8 cellular contexts compared by ENCODE assay signal in the genomic region with DNA sequence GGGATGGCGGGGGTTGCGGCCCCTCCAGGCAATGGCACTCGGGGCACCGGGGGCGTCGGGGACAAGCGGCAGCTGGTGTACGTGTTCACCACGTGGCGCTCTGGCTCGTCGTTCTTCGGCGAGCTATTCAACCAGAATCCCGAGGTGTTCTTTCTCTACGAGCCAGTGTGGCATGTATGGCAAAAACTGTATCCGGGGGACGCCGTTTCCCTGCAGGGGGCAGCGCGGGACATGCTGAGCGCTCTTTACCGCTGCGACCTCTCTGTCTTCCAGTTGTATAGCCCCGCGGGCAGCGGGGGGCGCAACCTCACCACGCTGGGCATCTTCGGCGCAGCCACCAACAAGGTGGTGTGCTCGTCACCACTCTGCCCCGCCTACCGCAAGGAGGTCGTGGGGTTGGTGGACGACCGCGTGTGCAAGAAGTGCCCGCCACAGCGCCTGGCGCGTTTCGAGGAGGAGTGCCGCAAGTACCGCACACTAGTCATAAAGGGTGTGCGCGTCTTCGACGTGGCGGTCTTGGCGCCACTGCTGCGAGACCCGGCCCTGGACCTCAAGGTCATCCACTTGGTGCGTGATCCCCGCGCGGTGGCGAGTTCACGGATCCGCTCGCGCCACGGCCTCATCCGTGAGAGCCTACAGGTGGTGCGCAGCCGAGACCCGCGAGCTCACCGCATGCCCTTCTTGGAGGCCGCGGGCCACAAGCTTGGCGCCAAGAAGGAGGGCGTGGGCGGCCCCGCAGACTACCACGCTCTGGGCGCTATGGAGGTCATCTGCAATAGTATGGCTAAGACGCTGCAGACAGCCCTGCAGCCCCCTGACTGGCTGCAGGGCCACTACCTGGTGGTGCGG. TPM values are rescaled to one million over a fixed set of nuclear protein-coding genes. Genes with fewer than 3 reads are reported as not detected.
A peak's percentile ranks its signal among the peaks of the same experiment; 100 is the strongest.
DNase-seq lines count a peak whose midpoint lies in the region; ATAC-seq and TF ChIP-seq lines count a peak whose summit lies in the region.

No MANE protein-coding gene starts in this region.

- peak overlapping the region; percentile 43 for H3K9ac ChIP-seq in mesendoderm (ENCODE audit: low read length)

- H3K4me2 ChIP-seq in mesendoderm (ENCODE audit: low read length), result peak overlapping the region; percentile 56

- H3K27me3 ChIP-seq in dorsolateral prefrontal cortex (peaks cover 0 to 3% (median 0%) of the 10 kb centered on the region in 45 donors), mesendoderm (ENCODE audit: insufficient read depth, low read length, poor library complexity) (no peaks in the 10 kb centered on the region)

- peaks cover 5% of the 10 kb centered on the region for H3K79me1 ChIP-seq in mesendoderm (ENCODE audit: low read length)

- H2BK15ac ChIP-seq in mesendoderm (replicated peaks; ENCODE audit: low read depth), result no peak overlapping the region

- H3K27ac ChIP-seq in dorsolateral prefrontal cortex (peak overlapping the region in 8 of 59 donors; percentile 33 to 85 (median 76)), mesendoderm (ENCODE audit: low read depth, low read length) (no peak overlapping the region)

- no peak overlapping the region for H3K23ac ChIP-seq in mesendoderm (ENCODE audit: low read length)

- no peak overlapping the region for H4K8ac ChIP-seq in mesendoderm (ENCODE audit: low read depth, low read length)

- H3K4me1 Mint-ChIP-seq in activated CD4-positive, alpha-beta T cell treated with anti-CD3 and anti-CD28 coated beads, Interleukin-2, amount 10 ng/mL, durations not matched to agents 24 days and 14 days, result peaks cover 30% of the 10 kb centered on the region

- H3K4me3 Mint-ChIP-seq in activated CD4-positive, alpha-beta T cell treated with anti-CD3 and anti-CD28 coated beads, Interleukin-2, amount 10 ng/mL, durations not matched to agents 24 days and 14 days, result peak overlapping the region; percentile 64

- H3K4me3 ChIP-seq in dorsolateral prefrontal cortex (peak overlapping the region; percentile 56 to 95 (median 83)), mesendoderm (ENCODE audit: low read length) (peak overlapping the region; percentile 64)

- peak overlapping the region; percentile 44 for H3K18ac ChIP-seq in mesendoderm (ENCODE audit: low read length)

- no peak overlapping the region for H3K4ac ChIP-seq in mesendoderm (ENCODE audit: low read depth, low read length)

- no peak overlapping the region for H3K27ac Mint-ChIP-seq in activated CD4-positive, alpha-beta T cell treated with anti-CD3 and anti-CD28 coated beads, Interleukin-2, amount 10 ng/mL, durations not matched to agents 24 days and 14 days

- peaks cover 2% of the 10 kb centered on the region for H3K79me2 ChIP-seq in mesendoderm (ENCODE audit: control insufficient read depth, insufficient read depth, low read length)

- peak; percentile 13 for ATAC-seq in GM18499 (IDR thresholded peaks at IDR 0.05; ENCODE audit: insufficient read depth, unreplicated experiment)
- ATAC-seq in HG03354 (IDR thresholded peaks at IDR 0.05; ENCODE audit: poor library complexity, severe bottlenecking, unreplicated experiment), result peak; percentile 17

- H2AK5ac ChIP-seq in mesendoderm (ENCODE audit: low read length), result no peak overlapping the region

- H2BK5ac ChIP-seq in mesendoderm (ENCODE audit: low read length), result no peak overlapping the region

- no peaks in the 10 kb centered on the region for H3K4me1 ChIP-seq in mesendoderm (ENCODE audit: control insufficient read depth, low read depth, low read length)

- peak; percentile 90 for DNase-seq in activated CD4-positive, alpha-beta T cell treated with anti-CD3 and anti-CD28 coated beads, Interleukin-2, amount 10 ng/mL, durations not matched to agents 24 days and 14 days
- DNase-seq in dorsolateral prefrontal cortex, result peak in 9 of 10 donors; percentile 24 to 74 (median 63)
- peak; percentile 85 for DNase-seq in mesendoderm
- DNase-seq in stimulated activated CD8-positive, alpha-beta memory T cell treated with anti-CD3 and anti-CD28 coated beads, Interleukin-2, amount 100 ng/mL, for 48 hours (ENCODE audit: low read depth in 2 of 2), result peak; percentile 70 to 72
- DNase-seq in cerebellum (ENCODE audit: low spot score), result no peak
- DNase-seq in NCI-H1436 (lab: John Stamatoyannopoulos, UW), result no peak

- no peaks in the 10 kb centered on the region for H3K9me3 Mint-ChIP-seq in activated CD4-positive, alpha-beta T cell treated with anti-CD3 and anti-CD28 coated beads, Interleukin-2, amount 10 ng/mL, durations not matched to agents 24 days and 14 days

- peak overlapping the region; percentile 57 for H3K56ac ChIP-seq in mesendoderm (ENCODE audit: low read length)

- TF ChIP-seq CTCF in dorsolateral prefrontal cortex (IDR thresholded peaks at IDR 0.05 in 54 of 56, conservative IDR thresholded peaks at IDR 0.05 in 2 of 56; ENCODE audit: low read depth in 1 of 56, partially characterized antibody in 56 of 56), result peak in 53 of 56 donors; percentile 15 to 74 (median 47)

- H3K27me3 Mint-ChIP-seq in activated CD4-positive, alpha-beta T cell treated with anti-CD3 and anti-CD28 coated beads, Interleukin-2, amount 10 ng/mL, durations not matched to agents 24 days and 14 days, result peaks cover 18% of the 10 kb centered on the region

- peaks cover 5% of the 10 kb centered on the region for H3K36me3 Mint-ChIP-seq in activated CD4-positive, alpha-beta T cell treated with anti-CD3 and anti-CD28 coated beads, Interleukin-2, amount 10 ng/mL, durations not matched to agents 24 days and 14 days (ENCODE audit: low read depth)

- H2BK120ac ChIP-seq in mesendoderm (ENCODE audit: low read depth, low read length), result no peak overlapping the region

- no peak overlapping the region for H4K5ac ChIP-seq in mesendoderm (ENCODE audit: low read length)

- intact Hi-C loops in activated CD4-positive, alpha-beta T cell treated with anti-CD3 and anti-CD28 coated beads, Interleukin-2, amount 10 ng/mL, durations not matched to agents 24 days and 14 days (cut with micrococcal nuclease), result loop anchor here (1.0 to 10.0 kb wide), 7 partner anchors 61 to 553 kb away; no protein-coding TSS in a partner anchor
- intact Hi-C loops in dorsolateral prefrontal cortex (cut with DNase I), result loop anchor here in 1 of 2 donors (5.0 kb wide), 1 partner anchor 641 kb away; no protein-coding TSS in a partner anchor

- no CpG with 5 or more reads among the region's 79 CpGs for WGBS in mesendoderm (ENCODE audit: extremely low coverage, insufficient coverage, low lambda C conversion rate)

- no peaks in the 10 kb centered on the region for H3K36me3 ChIP-seq in mesendoderm (ENCODE audit: control insufficient read depth, insufficient read depth, low read length)

RNA-seq across cellular contexts. Expression of gene CHST2, which starts 1.9 kb away (rescaled TPM):
- total RNA-seq in activated CD4-positive, alpha-beta T cell treated with anti-CD3 and anti-CD28 coated beads, Interleukin-2, amount 10 ng/mL, durations not matched to agents 24 days and 14 days, result 6.1 and 6.4 TPM in 2 replicates
- 10 to 100 TPM; 11.8 to 32.2 (median 23.5) TPM for total RNA-seq in dorsolateral prefrontal cortex
- polyA plus RNA-seq in mesendoderm (2013, experiment 1 of 2), result 25.6 TPM
- 26.4 TPM for polyA plus RNA-seq in mesendoderm (2013, experiment 2 of 2)
- 24.8 TPM for total RNA-seq in cerebellum

Comparison
In these comparisons a context has a peak if more than half of its experiments do, and no peak if none do; other contexts are left out.
1. DNase-seq: peak in activated CD4-positive, alpha-beta T cell treated with anti-CD3 and anti-CD28 coated beads, Interleukin-2, amount 10 ng/mL, durations not matched to agents 24 days and 14 days (single experiment), dorsolateral prefrontal cortex (9 of 10), mesendoderm (single experiment) and stimulated activated CD8-positive, alpha-beta memory T cell treated with anti-CD3 and anti-CD28 coated beads, Interleukin-2, amount 100 ng/mL, for 48 hours (2 of 2); none in cerebellum (single experiment) and NCI-H1436 (single experiment).